23 cellular contexts compared by ENCODE assay signal in genomic region chrX:20664774-20665173, GRCh38.
A peak's percentile ranks its signal among the peaks of the same experiment; 100 is the strongest.
DNase-seq lines count a peak whose midpoint lies in the region; ATAC-seq, FAIRE-seq and TF ChIP-seq lines count a peak whose summit lies in the region.
"Had no signal": no experiment of that assay in that cellular context is flagged by ENCODE, and none has a peak within 500 bp of the region (broad histone marks: within the 10 kb centered on the region; RNA-seq: fewer than 3 reads in every experiment).

No MANE protein-coding gene starts in this region.

- no peak for FAIRE-seq in GM12892 (lab: Jason Lieb, UNC)
- FAIRE-seq: H1 had no signal

- peak; percentile 4 for DNase-seq in DMS53 (lab: John Stamatoyannopoulos, UW)
- DNase-seq in DMS53 treated with DMSO at 0.1 percent for 48 hours (lab: John Stamatoyannopoulos, UW; ENCODE audit: unreplicated experiment): no peak
- peak; percentile 17 to 64 for DNase-seq in NCI-H524 (lab: John Stamatoyannopoulos, UW)
- DNase-seq in iPS DF 19.7 (ENCODE audit: low read depth, low spot score): peak; percentile 9
- DNase-seq in renal cortical epithelial cell (ENCODE audit: low read depth): peak; percentile 44
- DNase-seq in HPDE6-E6E7 (ENCODE audit: extremely low spot score): no peak
- DNase-seq in GM12892 (ENCODE audit: insufficient read length): no peak
- DNase-seq: 8988T; activated CD4-positive, alpha-beta T cell treated with anti-CD3 and anti-CD28 coated beads, Interleukin-2, amount 10 ng/mL, durations not matched to agents 7 days and 5 days; activated CD8-positive, alpha-beta memory T cell treated with anti-CD3 and anti-CD28 coated beads, Interleukin-2, amount 10 ng/mL, durations not matched to agents 7 days and 5 days; aorta; heart left ventricle; immature natural killer cell; IMR-90; NCI-H1694 treated with DMSO at 0.1 percent for 48 hours; RPMI8226; stimulated activated CD4-positive, alpha-beta T cell treated with anti-CD3 and anti-CD28 coated beads, Interleukin-4, amount 100 ng/mL, for 1 hour; stimulated activated naive CD4-positive, alpha-beta T cell treated with Interleukin-2 at 50 U/mL for 16 hours; T-helper 2 cell; thyroid gland had no signal

- ATAC-seq in HG03045 (IDR thresholded peaks at IDR 0.05; ENCODE audit: unreplicated experiment): no peak
- ATAC-seq: activated CD8-positive, alpha-beta memory T cell treated with anti-CD3 and anti-CD28 coated beads, Interleukin-2, amount 10 ng/mL, durations not matched to agents 7 days and 5 days; activated naive CD4-positive, alpha-beta T cell treated with anti-CD3 and anti-CD28 coated beads, Interleukin-2, amount 50 U/mL, for 72 hours; heart left ventricle had no signal

- TF ChIP-seq POLR2A in GM12892 (IDR thresholded peaks at IDR 0.05; ENCODE audit: low read depth, low read length): no peak

Comparison
In these comparisons a context has a peak if more than half of its experiments do, and no peak if none do; other contexts are left out.
1. DNase-seq: peak in DMS53 (single experiment), NCI-H524 (2 of 2), iPS DF 19.7 (single experiment) and renal cortical epithelial cell (single experiment); none in DMS53 treated with DMSO at 0.1 percent for 48 hours (single experiment), HPDE6-E6E7 (single experiment) and GM12892 (single experiment).